10 cellular contexts compared by ENCODE assay signal in genomic region chr1:90718411-90719320, GRCh38. TPM values are rescaled to one million over a fixed set of nuclear protein-coding genes. Genes with fewer than 3 reads are reported as not detected.
DNase-seq lines count a peak whose midpoint lies in the region; ATAC-seq and TF ChIP-seq lines count a peak whose summit lies in the region.
"Had no signal": no experiment of that assay in that cellular context is flagged by ENCODE, and none has a peak within 500 bp of the region (broad histone marks: within the 10 kb centered on the region; RNA-seq: fewer than 3 reads in every experiment).

No MANE protein-coding gene starts in this region.

- peak overlapping the region; percentile 54 for H3K4me3 Mint-ChIP-seq in activated CD4-positive, alpha-beta T cell treated with anti-CD3 and anti-CD28 coated beads for 36 hours
- H3K4me3 Mint-ChIP-seq in activated CD8-positive, alpha-beta T cell treated with anti-CD3 and anti-CD28 coated beads, Interleukin-2, amount 10 ng/mL, durations not matched to agents 7 days and 5 days: peak overlapping the region; percentile 67

- peaks cover 77% of the 10 kb centered on the region for H3K27me3 Mint-ChIP-seq in activated CD4-positive, alpha-beta T cell treated with anti-CD3 and anti-CD28 coated beads for 36 hours
- H3K27me3 Mint-ChIP-seq in activated CD8-positive, alpha-beta T cell treated with anti-CD3 and anti-CD28 coated beads, Interleukin-2, amount 10 ng/mL, durations not matched to agents 7 days and 5 days (ENCODE audit: low read depth): peaks cover 83% of the 10 kb centered on the region

- H3K4me1 ChIP-seq in stomach: peaks cover 17 to 47% (median 33%) of the 10 kb centered on the region in 4 donors

- H3K27ac Mint-ChIP-seq in activated CD4-positive, alpha-beta T cell treated with anti-CD3 and anti-CD28 coated beads for 36 hours: no peak overlapping the region
- peak overlapping the region; percentile 74 for H3K27ac Mint-ChIP-seq in activated CD8-positive, alpha-beta T cell treated with anti-CD3 and anti-CD28 coated beads, Interleukin-2, amount 10 ng/mL, durations not matched to agents 7 days and 5 days

- H3K27me3 ChIP-seq in stomach: peaks cover 51 to 100% (median 92%) of the 10 kb centered on the region in 3 donors

- H3K9me3 Mint-ChIP-seq in activated CD4-positive, alpha-beta T cell treated with anti-CD3 and anti-CD28 coated beads for 36 hours (ENCODE audit: low read depth): peaks cover 7% of the 10 kb centered on the region
- H3K9me3 Mint-ChIP-seq in activated CD8-positive, alpha-beta T cell treated with anti-CD3 and anti-CD28 coated beads, Interleukin-2, amount 10 ng/mL, durations not matched to agents 7 days and 5 days (ENCODE audit: insufficient read depth): no peaks in the 10 kb centered on the region

- no peak for TF ChIP-seq CTCF in stomach (IDR thresholded peaks at IDR 0.05)

- peak; percentile 20 for DNase-seq in activated CD4-positive, alpha-beta T cell treated with anti-CD3 and anti-CD28 coated beads for 36 hours
- no peak for DNase-seq in activated CD4-positive, alpha-beta T cell treated with anti-CD3 and anti-CD28 coated beads for 48 hours
- DNase-seq in activated CD8-positive, alpha-beta T cell treated with anti-CD3 and anti-CD28 coated beads, Interleukin-2, amount 10 ng/mL, durations not matched to agents 7 days and 5 days: no peak
- DNase-seq in iPS-NIHi11 (ENCODE audit: low spot score): peak; percentile 43
- DNase-seq in stomach: no peak
- DNase-seq in stimulated activated CD4-positive, alpha-beta T cell treated with anti-CD3 and anti-CD28 coated beads, Interleukin-2, amount 100 ng/mL, for 48 hours: no peak
- DNase-seq in NCI-H1930 (lab: John Stamatoyannopoulos, UW): no peak
- DNase-seq: adrenal gland; NK-92 treated with Interleukin-12 subunit alpha and Interleukin-12 subunit beta, amount 100 ng/mL, for 24 hours had no signal

- no peaks in the 10 kb centered on the region for H3K36me3 ChIP-seq in stomach
- H3K36me3 ChIP-seq: adrenal gland had no signal

- intact Hi-C loops in activated CD4-positive, alpha-beta T cell treated with anti-CD3 and anti-CD28 coated beads for 36 hours (cut with DNase I, micrococcal nuclease): loop anchor here in 1 of 2 experiments (1.0 kb wide), 1 partner anchor 11 kb away; no protein-coding TSS in a partner anchor
- intact Hi-C loops in stomach (cut with DNase I; ENCODE audit: low total_unique reads): no loop called here

- no peak for TF ChIP-seq POLR2A in stomach (IDR thresholded peaks at IDR 0.05)

- H3K36me3 Mint-ChIP-seq in activated CD4-positive, alpha-beta T cell treated with anti-CD3 and anti-CD28 coated beads for 36 hours (ENCODE audit: low read depth): peaks cover 14% of the 10 kb centered on the region
- H3K36me3 Mint-ChIP-seq in activated CD8-positive, alpha-beta T cell treated with anti-CD3 and anti-CD28 coated beads, Interleukin-2, amount 10 ng/mL, durations not matched to agents 7 days and 5 days (ENCODE audit: low read depth): peaks cover 23% of the 10 kb centered on the region

- H3K9me3 ChIP-seq in stomach: peaks cover 0 to 38% (median 6%) of the 10 kb centered on the region in 4 donors
- H3K9me3 ChIP-seq: adrenal gland had no signal

- POLR2A ChIA-PET in activated CD4-positive, alpha-beta T cell treated with anti-CD3 and anti-CD28 coated beads for 36 hours (lab: Charles Lee): no interaction called here
- POLR2A ChIA-PET in activated CD8-positive, alpha-beta T cell treated with anti-CD3 and anti-CD28 coated beads, Interleukin-2, amount 10 ng/mL, durations not matched to agents 7 days and 5 days (lab: Charles Lee): no interaction called here

- peak overlapping the region; percentile 11 to 44 (median 30) for H3K4me3 ChIP-seq in stomach
- H3K4me3 ChIP-seq: adrenal gland had no signal

- H3K4me1 Mint-ChIP-seq in activated CD4-positive, alpha-beta T cell treated with anti-CD3 and anti-CD28 coated beads for 36 hours: peaks cover 32% of the 10 kb centered on the region
- peaks cover 23% of the 10 kb centered on the region for H3K4me1 Mint-ChIP-seq in activated CD8-positive, alpha-beta T cell treated with anti-CD3 and anti-CD28 coated beads, Interleukin-2, amount 10 ng/mL, durations not matched to agents 7 days and 5 days (ENCODE audit: low read depth)

- no peak for ATAC-seq in activated CD4-positive, alpha-beta T cell treated with anti-CD3 and anti-CD28 coated beads for 36 hours
- no peak for ATAC-seq in activated CD8-positive, alpha-beta T cell treated with anti-CD3 and anti-CD28 coated beads, Interleukin-2, amount 10 ng/mL, durations not matched to agents 7 days and 5 days
- ATAC-seq in HG02840 (IDR thresholded peaks at IDR 0.05; ENCODE audit: low FRiP score, unreplicated experiment): no peak

- CTCF ChIA-PET in activated CD4-positive, alpha-beta T cell treated with anti-CD3 and anti-CD28 coated beads for 36 hours (lab: Charles Lee): interaction anchor here (0.6 to 1.1 kb wide), 6 partner anchors 11 to 317 kb away, joined by 3 to 5 read pairs (median 4); no protein-coding TSS in a partner anchor
- CTCF ChIA-PET in activated CD8-positive, alpha-beta T cell treated with anti-CD3 and anti-CD28 coated beads, Interleukin-2, amount 10 ng/mL, durations not matched to agents 7 days and 5 days (lab: Charles Lee): interaction anchor here (4.4 to 4.7 kb wide), 2 partner anchors 11 to 12 kb away, joined by 31 to 38 read pairs; no protein-coding TSS in a partner anchor

- no peak overlapping the region for H3K27ac ChIP-seq in stomach
- H3K27ac ChIP-seq: adrenal gland had no signal

- 3 to 7% (median 5%) methylated on average over 62 to 66 of the region's 66 CpGs for WGBS in stomach, 5 donors

- TF ChIP-seq EP300 in stomach (IDR thresholded peaks at IDR 0.05): no peak

RNA-seq across cellular contexts. Expression of gene BARHL2, which starts 1.6 kb away (rescaled TPM):
- not detected for total RNA-seq in activated CD4-positive, alpha-beta T cell treated with anti-CD3 and anti-CD28 coated beads for 36 hours
- not detected for total RNA-seq in activated CD8-positive, alpha-beta T cell treated with anti-CD3 and anti-CD28 coated beads, Interleukin-2, amount 10 ng/mL, durations not matched to agents 7 days and 5 days
- total RNA-seq in stomach: not detected
- not detected for polyA plus RNA-seq in stomach
- total RNA-seq: adrenal gland had no signal
- polyA plus RNA-seq: adrenal gland had no signal

Comparison
In these comparisons a context has a peak if more than half of its experiments do, and no peak if none do; other contexts are left out.
1. DNase-seq: peak in activated CD4-positive, alpha-beta T cell treated with anti-CD3 and anti-CD28 coated beads for 36 hours (single experiment) and iPS-NIHi11 (single experiment); none in activated CD4-positive, alpha-beta T cell treated with anti-CD3 and anti-CD28 coated beads for 48 hours (single experiment), activated CD8-positive, alpha-beta T cell treated with anti-CD3 and anti-CD28 coated beads, Interleukin-2, amount 10 ng/mL, durations not matched to agents 7 days and 5 days (single experiment), stomach (single experiment), stimulated activated CD4-positive, alpha-beta T cell treated with anti-CD3 and anti-CD28 coated beads, Interleukin-2, amount 100 ng/mL, for 48 hours (0 of 2) and NCI-H1930 (0 of 2).